Comparison of ENCODE assay signal across 21 cellular contexts in genomic region chr3:167798443-167798842, GRCh38.
DNase-seq lines count a peak whose midpoint lies in the region; ATAC-seq and TF ChIP-seq lines count a peak whose summit lies in the region.
"Had no signal": no experiment of that assay in that cellular context is flagged by ENCODE, and none has a peak within 500 bp of the region (broad histone marks: within the 10 kb centered on the region; RNA-seq: fewer than 3 reads in every experiment).

No MANE protein-coding gene starts in this region.

- H3K27ac Mint-ChIP-seq in WTC11, result no peak overlapping the region
- H3K27ac Mint-ChIP-seq: CD4-positive, alpha-beta T cell; nephron progenitor cell; stimulated activated naive CD8-positive, alpha-beta T cell treated with anti-CD3 and anti-CD28 coated beads, Interleukin-15, amount 100 ng/mL, for 72 hours had no signal

- H3K4me1 Mint-ChIP-seq in WTC11, result no peaks in the 10 kb centered on the region
- H3K4me1 Mint-ChIP-seq: nephron progenitor cell; stimulated activated naive CD8-positive, alpha-beta T cell treated with anti-CD3 and anti-CD28 coated beads, Interleukin-15, amount 100 ng/mL, for 72 hours had no signal

- CTCF ChIA-PET in WTC11 (lab: Charles Lee), result no interaction called here

- no peak overlapping the region for H3K4me3 Mint-ChIP-seq in WTC11
- H3K4me3 Mint-ChIP-seq: CD4-positive, alpha-beta T cell; nephron progenitor cell; stimulated activated naive CD8-positive, alpha-beta T cell treated with anti-CD3 and anti-CD28 coated beads, Interleukin-15, amount 100 ng/mL, for 72 hours had no signal

- no peaks in the 10 kb centered on the region for H3K36me3 Mint-ChIP-seq in WTC11

- TF ChIP-seq CTCF in GM12865 (IDR thresholded peaks at IDR 0.05; ENCODE audit: insufficient read depth, low read depth, low read length, missing control alignments) (no peak), sigmoid colon (IDR thresholded peaks at IDR 0.05) (no peak), WTC11 (IDR thresholded peaks at IDR 0.05) (no peak)

- no peaks in the 10 kb centered on the region for H3K36me3 ChIP-seq in sigmoid colon
- H3K36me3 ChIP-seq: HAP-1, SJSA1, uterus had no signal

- TF ChIP-seq EP300 in sigmoid colon (IDR thresholded peaks at IDR 0.05), result no peak

- no peaks in the 10 kb centered on the region for H3K9me3 ChIP-seq in sigmoid colon
- H3K9me3 ChIP-seq: HAP-1, SJSA1, uterus had no signal

- H3K27ac ChIP-seq in sigmoid colon, result no peak overlapping the region
- H3K27ac ChIP-seq: SJSA1, uterus had no signal

- H3K4me3 ChIP-seq in GM12865 (ENCODE audit: low read depth, low read length), result no peak overlapping the region
- H3K4me3 ChIP-seq in sigmoid colon, result no peak overlapping the region
- H3K4me3 ChIP-seq: HAP-1, SJSA1, uterus had no signal

- H3K27me3 Mint-ChIP-seq in WTC11 (ENCODE audit: low read depth), result no peaks in the 10 kb centered on the region
- H3K27me3 Mint-ChIP-seq: CD4-positive, alpha-beta T cell; stimulated activated naive CD8-positive, alpha-beta T cell treated with anti-CD3 and anti-CD28 coated beads, Interleukin-15, amount 100 ng/mL, for 72 hours had no signal

- TF ChIP-seq POLR2A in sigmoid colon (IDR thresholded peaks at IDR 0.05), result no peak

- H3K27me3 ChIP-seq in sigmoid colon, result no peaks in the 10 kb centered on the region
- H3K27me3 ChIP-seq: SJSA1, uterus had no signal

- H3K9me3 Mint-ChIP-seq in WTC11, result no peaks in the 10 kb centered on the region
- H3K9me3 Mint-ChIP-seq: CD4-positive, alpha-beta T cell; nephron progenitor cell; stimulated activated naive CD8-positive, alpha-beta T cell treated with anti-CD3 and anti-CD28 coated beads, Interleukin-15, amount 100 ng/mL, for 72 hours had no signal

- DNase-seq in GM12865 (ENCODE audit: low read depth) (peak; percentile 6), RKO (ENCODE audit: low spot score) (no peak), sigmoid colon (no peak), NCI-H1436 (lab: John Stamatoyannopoulos, UW) (no peak), WTC11 (ENCODE audit: low spot score) (no peak)
- DNase-seq: activated CD4-positive, alpha-beta T cell treated with anti-CD3 and anti-CD28 coated beads for 4 hours; activated CD8-positive, alpha-beta memory T cell treated with anti-CD3 and anti-CD28 coated beads, Interleukin-2, amount 50 U/mL, for 48 hours; aorta; CD4-positive, alpha-beta T cell; DMS79; hypothalamus; kidney glomerular epithelial cell; nephron progenitor cell; stimulated activated naive CD8-positive, alpha-beta T cell treated with anti-CD3 and anti-CD28 coated beads, Interleukin-15, amount 100 ng/mL, for 72 hours; T1000; uterus had no signal

- H3K4me1 ChIP-seq in sigmoid colon, result no peaks in the 10 kb centered on the region
- H3K4me1 ChIP-seq: HAP-1, SJSA1, uterus had no signal

- intact Hi-C loops in sigmoid colon (cut with DNase I), result no loop called here

- peak; percentile 82 for ATAC-seq in GM19328 (IDR thresholded peaks at IDR 0.05; ENCODE audit: unreplicated experiment)
- ATAC-seq in GM21786 (IDR thresholded peaks at IDR 0.05; ENCODE audit: unreplicated experiment), result peak; percentile 74
- peak; percentile 64 for ATAC-seq in HG03439 (IDR thresholded peaks at IDR 0.05; ENCODE audit: unreplicated experiment)
- no peak for ATAC-seq in WTC11
- ATAC-seq: stimulated activated naive CD8-positive, alpha-beta T cell treated with anti-CD3 and anti-CD28 coated beads, Interleukin-15, amount 100 ng/mL, for 72 hours had no signal

- POLR2A ChIA-PET in WTC11 (lab: Charles Lee), result no interaction called here

TF ChIP-seq in WTC11, 78 proteins besides CTCF, POLR2A, EP300 and RAD21:
- TF ChIP-seq ZNF396 (CRISPR knock-in tag; IDR thresholded peaks at IDR 0.05; ENCODE audit: borderline replicate concordance) (no peak), SMAD3 (CRISPR knock-in tag; IDR thresholded peaks at IDR 0.05; ENCODE audit: borderline replicate concordance) (no peak), ZNF423 (CRISPR knock-in tag; IDR thresholded peaks at IDR 0.05) (no peak), CDX4 (CRISPR knock-in tag; IDR thresholded peaks at IDR 0.05; ENCODE audit: borderline replicate concordance) (no peak), TCF7 (CRISPR knock-in tag; IDR thresholded peaks at IDR 0.05; ENCODE audit: low read depth) (no peak), ZNF138 (CRISPR knock-in tag; conservative IDR thresholded peaks at IDR 0.05) (no peak), AR (CRISPR knock-in tag; IDR thresholded peaks at IDR 0.05) (no peak), CBFB (CRISPR knock-in tag; IDR thresholded peaks at IDR 0.05; ENCODE audit: low read depth) (no peak), PRRX2 (CRISPR knock-in tag; IDR thresholded peaks at IDR 0.05) (no peak), JAZF1 (CRISPR knock-in tag; IDR thresholded peaks at IDR 0.05) (no peak), MYBL2 (CRISPR knock-in tag; IDR thresholded peaks at IDR 0.05) (no peak)
- TF ChIP-seq, protein P1, sequence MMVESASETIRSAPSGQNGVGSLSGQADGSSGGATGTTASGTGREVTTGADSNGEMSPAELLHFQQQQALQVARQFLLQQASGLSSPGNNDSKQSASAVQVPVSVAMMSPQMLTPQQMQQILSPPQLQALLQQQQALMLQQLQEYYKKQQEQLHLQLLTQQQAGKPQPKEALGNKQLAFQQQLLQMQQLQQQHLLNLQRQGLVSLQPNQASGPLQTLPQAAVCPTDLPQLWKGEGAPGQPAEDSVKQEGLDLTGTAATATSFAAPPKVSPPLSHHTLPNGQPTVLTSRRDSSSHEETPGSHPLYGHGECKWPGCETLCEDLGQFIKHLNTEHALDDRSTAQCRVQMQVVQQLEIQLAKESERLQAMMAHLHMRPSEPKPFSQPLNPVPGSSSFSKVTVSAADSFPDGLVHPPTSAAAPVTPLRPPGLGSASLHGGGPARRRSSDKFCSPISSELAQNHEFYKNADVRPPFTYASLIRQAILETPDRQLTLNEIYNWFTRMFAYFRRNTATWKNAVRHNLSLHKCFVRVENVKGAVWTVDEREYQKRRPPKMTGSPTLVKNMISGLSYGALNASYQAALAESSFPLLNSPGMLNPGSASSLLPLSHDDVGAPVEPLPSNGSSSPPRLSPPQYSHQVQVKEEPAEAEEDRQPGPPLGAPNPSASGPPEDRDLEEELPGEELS (CRISPR knock-in tag; IDR thresholded peaks at IDR 0.05), result no peak
- TF ChIP-seq, protein P2, sequence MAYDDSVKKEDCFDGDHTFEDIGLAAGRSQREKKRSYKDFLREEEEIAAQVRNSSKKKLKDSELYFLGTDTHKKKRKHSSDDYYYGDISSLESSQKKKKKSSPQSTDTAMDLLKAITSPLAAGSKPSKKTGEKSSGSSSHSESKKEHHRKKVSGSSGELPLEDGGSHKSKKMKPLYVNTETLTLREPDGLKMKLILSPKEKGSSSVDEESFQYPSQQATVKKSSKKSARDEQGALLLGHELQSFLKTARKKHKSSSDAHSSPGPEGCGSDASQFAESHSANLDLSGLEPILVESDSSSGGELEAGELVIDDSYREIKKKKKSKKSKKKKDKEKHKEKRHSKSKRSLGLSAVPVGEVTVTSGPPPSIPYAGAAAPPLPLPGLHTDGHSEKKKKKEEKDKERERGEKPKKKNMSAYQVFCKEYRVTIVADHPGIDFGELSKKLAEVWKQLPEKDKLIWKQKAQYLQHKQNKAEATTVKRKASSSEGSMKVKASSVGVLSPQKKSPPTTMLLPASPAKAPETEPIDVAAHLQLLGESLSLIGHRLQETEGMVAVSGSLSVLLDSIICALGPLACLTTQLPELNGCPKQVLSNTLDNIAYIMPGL (CRISPR knock-in tag; IDR thresholded peaks at IDR 0.05), result no peak
TF ChIP-seq in WTC11: peak in this region for 0.
